13 cellular contexts compared by ENCODE assay signal in the genomic region with DNA sequence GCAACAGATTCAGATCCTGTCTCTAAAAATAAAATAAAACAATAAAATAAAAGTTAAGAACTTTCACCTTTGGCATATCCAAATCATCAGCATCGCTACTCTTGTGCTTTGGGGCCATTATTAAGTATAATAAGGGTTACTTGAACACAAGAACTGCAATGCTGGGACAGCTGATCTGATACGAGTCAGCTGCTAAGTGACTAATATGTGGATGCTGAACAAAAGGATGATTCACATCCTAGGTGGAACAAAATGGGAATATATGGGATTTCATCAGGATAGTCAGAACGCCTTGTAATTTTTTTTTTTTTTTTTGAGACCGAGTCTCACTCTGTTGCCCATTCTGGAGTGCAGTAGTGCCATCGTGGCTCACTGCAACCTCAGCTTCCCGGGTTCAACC. TPM values are rescaled to one million over a fixed set of nuclear protein-coding genes. Genes with fewer than 3 reads are reported as not detected.
DNase-seq lines count a peak whose midpoint lies in the region; ATAC-seq, FAIRE-seq and TF ChIP-seq lines count a peak whose summit lies in the region.
"Had no signal": no experiment of that assay in that cellular context is flagged by ENCODE, and none has a peak within 500 bp of the region (broad histone marks: within the 10 kb centered on the region; RNA-seq: fewer than 3 reads in every experiment).

No MANE protein-coding gene starts in this region.

- peaks cover 26 to 37% of the 10 kb centered on the region in 2 experiments; a peak in 2 of 4 replicates for H3K36me3 ChIP-seq in HCT116 (ENCODE audit: control insufficient read depth in 1 of 2, insufficient read depth in 2 of 2, low read length in 2 of 2)
- H3K36me3 ChIP-seq in SK-N-SH (replicated peaks in 1 of 2; ENCODE audit: control insufficient read depth in 1 of 2, insufficient read depth in 2 of 2, low read length in 1 of 2) = peaks cover 5 to 16% of the 10 kb centered on the region in 2 experiments
- no peaks in the 10 kb centered on the region for H3K36me3 ChIP-seq in Peyer's patch
- H3K36me3 ChIP-seq: right lobe of liver had no signal

- CTCF ChIA-PET in HCT116 (lab: Charles Lee) (interaction anchor here (1.5 kb wide), 1 partner anchor 86 kb away, joined by 3 read pairs; no protein-coding TSS in a partner anchor), SK-N-SH (lab: Yijun Ruan, JAX) (interaction anchor here (0.5 to 34.3 kb wide), 2 partner anchors 78 to 101 kb away, joined by 3 to 868 read pairs; no protein-coding TSS in a partner anchor)

- H3K4me2 ChIP-seq in HCT116 (ENCODE audit: low read length) (no peak overlapping the region), SK-N-SH (no peak overlapping the region)

- no TSS peak for BruUV-seq in HCT116 (replicated peaks; lab: Mats Ljungman, UMichigan)

- no peak for TF ChIP-seq POLR2A in HCT116 (IDR thresholded peaks at IDR 0.05; ENCODE audit: borderline replicate concordance, extremely low read depth, insufficient read depth, insufficient read length)
- no peak for TF ChIP-seq POLR2A in Peyer's patch (IDR thresholded peaks at IDR 0.05)

- TF ChIP-seq EP300 in SK-N-SH (IDR thresholded peaks at IDR 0.05; ENCODE audit: borderline replicate concordance in 1 of 2, low read depth in 1 of 2, low read length in 1 of 2) = no peak

- DNase-seq in HCT116 (ENCODE audit: low read depth, low spot score) = no peak
- no peak for DNase-seq in SK-N-SH
- DNase-seq in fibroblast of peridontal ligament (ENCODE audit: extremely low read depth) = peak; percentile 58
- DNase-seq in stromal cell of bone marrow (ENCODE audit: low read depth) = peak; percentile 50
- no peak for DNase-seq in D721Med (ENCODE audit: insufficient read length, low spot score)
- DNase-seq in Peyer's patch = no peak
- DNase-seq: activated CD4-positive, alpha-beta T cell treated with anti-CD3 and anti-CD28 coated beads for 1 hour; activated T-cell treated with anti-CD3 and anti-CD28 coated beads, Interleukin-2, amount 50 U/mL, for 24 hours; DMS153; naive B cell; right lobe of liver had no signal

- no peak for ATAC-seq in HCT116
- ATAC-seq in GM19452 (IDR thresholded peaks at IDR 0.05; ENCODE audit: unreplicated experiment) = no peak
- ATAC-seq: right lobe of liver had no signal

- H3K9me3 ChIP-seq in HCT116 (ENCODE audit: control insufficient read depth in 1 of 2, insufficient read depth in 1 of 2, low read depth in 1 of 2, low read length in 2 of 2) (no peaks in the 10 kb centered on the region), SK-N-SH (no peaks in the 10 kb centered on the region), Peyer's patch (no peaks in the 10 kb centered on the region)
- H3K9me3 ChIP-seq: right lobe of liver had no signal

- H3K9me2 ChIP-seq in HCT116 (ENCODE audit: insufficient read depth) (no peaks in the 10 kb centered on the region), SK-N-SH (no peaks in the 10 kb centered on the region)

- no peaks in the 10 kb centered on the region for H4K20me1 ChIP-seq in HCT116 (ENCODE audit: insufficient read depth)
- H4K20me1 ChIP-seq in SK-N-SH (ENCODE audit: insufficient read depth) = no peaks in the 10 kb centered on the region

- intact Hi-C loops in HCT116 (cut with micrococcal nuclease) = no loop called here

- H3K27me3 ChIP-seq in HCT116 (ENCODE audit: insufficient read depth, low read length) = no peaks in the 10 kb centered on the region
- no peaks in the 10 kb centered on the region for H3K27me3 ChIP-seq in SK-N-SH (ENCODE audit: insufficient read depth)
- H3K27me3 ChIP-seq in Peyer's patch = no peaks in the 10 kb centered on the region
- H3K27me3 ChIP-seq: right lobe of liver had no signal

- H3K79me2 ChIP-seq in HCT116 (ENCODE audit: insufficient read depth, low read length) (peaks cover 67% of the 10 kb centered on the region), SK-N-SH (ENCODE audit: insufficient read depth) (peaks cover 22% of the 10 kb centered on the region; the same call in 1 of the 2 replicates)

- H3K9ac ChIP-seq in HCT116 (ENCODE audit: low read length) = no peak overlapping the region
- no peak overlapping the region for H3K9ac ChIP-seq in SK-N-SH

- H3K4me1 ChIP-seq in HCT116 (ENCODE audit: control insufficient read depth in 1 of 2, insufficient read depth in 2 of 2, low read length in 2 of 2) (peaks cover 0 to 2% of the 10 kb centered on the region in 2 experiments; a peak in 1 of 4 replicates), SK-N-SH (ENCODE audit: control insufficient read depth in 1 of 2, insufficient read depth in 2 of 2, low read depth in 1 of 2, low read length in 1 of 2) (no peaks in the 10 kb centered on the region), Peyer's patch (no peaks in the 10 kb centered on the region)
- H3K4me1 ChIP-seq: right lobe of liver had no signal

- no peak for FAIRE-seq in D721Med (lab: Jason Lieb, UNC)
- FAIRE-seq: islet of Langerhans had no signal

- POLR2A ChIA-PET in HCT116 (lab: Charles Lee) (interaction anchor here (0.7 kb wide), 1 partner anchor 8 kb away, joined by 4 read pairs; no protein-coding TSS in a partner anchor), SK-N-SH (lab: Yijun Ruan, JAX) (no interaction called here)

- H2AFZ ChIP-seq in HCT116 (ENCODE audit: low read depth, low read length, poor library complexity, severe bottlenecking) (no peak overlapping the region), SK-N-SH (ENCODE audit: low read depth) (no peak overlapping the region)

- TF ChIP-seq CTCF in HCT116 (IDR thresholded peaks at IDR 0.05 in 2 of 3, conservative IDR thresholded peaks at IDR 0.05 in 1 of 3; ENCODE audit: borderline replicate concordance in 1 of 3, insufficient read depth in 1 of 3, low read depth in 2 of 3, low read length in 2 of 3) (no peak), SK-N-SH (IDR thresholded peaks at IDR 0.05) (no peak), D721Med (IDR thresholded peaks at IDR 0.05; ENCODE audit: insufficient read depth, missing control alignments) (no peak), Peyer's patch (IDR thresholded peaks at IDR 0.05) (no peak)

- TF ChIP-seq RAD21 in HCT116 (IDR thresholded peaks at IDR 0.05; ENCODE audit: low read depth) (no peak), SK-N-SH (IDR thresholded peaks at IDR 0.05; ENCODE audit: low read length) (no peak)

- RAD21 ChIA-PET in HCT116 (lab: Charles Lee; ENCODE audit: low non-redundant PET in 1 of 2, low total read pairs in 2 of 2, uncharacterized antibody in 2 of 2, unreplicated experiment in 2 of 2) = interaction anchor here in 1 of 2 experiments (0.7 kb wide), 1 partner anchor 29 kb away, joined by 5 read pairs; no protein-coding TSS in a partner anchor

- H3K4me3 ChIP-seq in HCT116 (replicated peaks in 1 of 2; ENCODE audit: low read depth in 1 of 2, low read length in 2 of 2) = no peak overlapping the region
- no peak overlapping the region for H3K4me3 ChIP-seq in SK-N-SH (ENCODE audit: low read depth in 2 of 2, low read length in 1 of 2)
- H3K4me3 ChIP-seq in Peyer's patch = no peak overlapping the region
- H3K4me3 ChIP-seq: right lobe of liver had no signal

- peaks cover 16% of the 10 kb centered on the region for H3F3A ChIP-seq in SK-N-SH (replicated peaks; ENCODE audit: insufficient read depth)

- H3K27ac ChIP-seq in HCT116 (ENCODE audit: low read depth, low read length) (no peak overlapping the region), SK-N-SH (ENCODE audit: low read depth in 2 of 2, low read length in 1 of 2) (peak overlapping the region in 1 of 2 experiments; percentile 61; a peak in 2 of 4 replicates), Peyer's patch (no peak overlapping the region)
- H3K27ac ChIP-seq: right lobe of liver had no signal

- WGBS in SK-N-SH (ENCODE audit: low lambda C conversion rate) = 64% methylated on average over 6 of the region's 6 CpGs

TF ChIP-seq in HCT116, 20 proteins besides CTCF, POLR2A, EP300 and RAD21 (continues in another document):
- no peak for TF ChIP-seq CBX3 (IDR thresholded peaks at IDR 0.05; ENCODE audit: low read depth)

TF ChIP-seq in SK-N-SH, 30 proteins besides CTCF, POLR2A, EP300 and RAD21 (continues in another document):
- TF ChIP-seq USF2 (IDR thresholded peaks at IDR 0.05; ENCODE audit: borderline replicate concordance, low read depth, low read length) (no peak), CHD2 (IDR thresholded peaks at IDR 0.05; ENCODE audit: low read length, partially characterized antibody) (no peak), TAF1 (IDR thresholded peaks at IDR 0.05; ENCODE audit: borderline replicate concordance, low read depth, low read length) (no peak), RXRA (IDR thresholded peaks at IDR 0.05; ENCODE audit: borderline replicate concordance, low read depth) (no peak)
- TF ChIP-seq, protein P1, sequence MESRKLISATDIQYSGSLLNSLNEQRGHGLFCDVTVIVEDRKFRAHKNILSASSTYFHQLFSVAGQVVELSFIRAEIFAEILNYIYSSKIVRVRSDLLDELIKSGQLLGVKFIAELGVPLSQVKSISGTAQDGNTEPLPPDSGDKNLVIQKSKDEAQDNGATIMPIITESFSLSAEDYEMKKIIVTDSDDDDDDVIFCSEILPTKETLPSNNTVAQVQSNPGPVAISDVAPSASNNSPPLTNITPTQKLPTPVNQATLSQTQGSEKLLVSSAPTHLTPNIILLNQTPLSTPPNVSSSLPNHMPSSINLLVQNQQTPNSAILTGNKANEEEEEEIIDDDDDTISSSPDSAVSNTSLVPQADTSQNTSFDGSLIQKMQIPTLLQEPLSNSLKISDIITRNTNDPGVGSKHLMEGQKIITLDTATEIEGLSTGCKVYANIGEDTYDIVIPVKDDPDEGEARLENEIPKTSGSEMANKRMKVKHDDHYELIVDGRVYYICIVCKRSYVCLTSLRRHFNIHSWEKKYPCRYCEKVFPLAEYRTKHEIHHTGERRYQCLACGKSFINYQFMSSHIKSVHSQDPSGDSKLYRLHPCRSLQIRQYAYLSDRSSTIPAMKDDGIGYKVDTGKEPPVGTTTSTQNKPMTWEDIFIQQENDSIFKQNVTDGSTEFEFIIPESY (IDR thresholded peaks at IDR 0.05; ENCODE audit: borderline replicate concordance, low read depth) = 0 out of 2 replicates have a peak, but pooled peaks have one; percentile 35

RNA-seq across cellular contexts. Expression of gene BUB1B, which starts 29.7 kb away (rescaled TPM):
- total RNA-seq in HCT116 (2021; ENCODE audit: unreplicated experiment) (92.9 TPM), Peyer's patch (100 to 1,000 TPM in 1 of 4 donors, 10 to 100 TPM in 3; 10.6 to 120 (median 13.3) TPM)
- polyA plus RNA-seq in HCT116 (2012) = 51.8 and 55.3 TPM in 2 replicates
- polyA plus RNA-seq in SK-N-SH (2012; rRNA removed) = 12.6 and 13.8 TPM in 2 replicates
- polyA plus RNA-seq in SK-N-SH (2012; cell fraction: cytosol; rRNA removed) = 10.8 and 12.4 TPM in 2 replicates
- 17.3 and 38.5 TPM in 2 replicates for polyA plus RNA-seq in SK-N-SH (2012; cell fraction: nucleus; rRNA removed)

RNA-seq across cellular contexts. Expression of gene PAK6, which starts 48.3 kb away (rescaled TPM):
- total RNA-seq in HCT116 (2021; ENCODE audit: unreplicated experiment) = 19.9 TPM
- polyA plus RNA-seq in HCT116 (2012) = 17.3 and 17.9 TPM in 2 replicates
- 0.07 and 0.16 TPM in 2 replicates for polyA plus RNA-seq in SK-N-SH (2012; rRNA removed)
- polyA plus RNA-seq in SK-N-SH (2012; cell fraction: cytosol; rRNA removed) = 0.06 and 0.07 TPM in 2 replicates
- polyA plus RNA-seq in SK-N-SH (2012; cell fraction: nucleus; rRNA removed) = 0.11 and 0.12 TPM in 2 replicates
- 1 to 10 TPM in 2 of 4 donors, not detected in 2; 3.3 to 4.7 TPM for total RNA-seq in Peyer's patch

Comparison
In these comparisons a context has a peak if more than half of its experiments do, and no peak if none do; other contexts are left out.
1. DNase-seq: peak in fibroblast of peridontal ligament (single experiment) and stromal cell of bone marrow (single experiment); none in HCT116 (single experiment), SK-N-SH (single experiment), D721Med (single experiment) and Peyer's patch (0 of 3).